2 cellular contexts compared by ENCODE assay signal in the genomic region with DNA sequence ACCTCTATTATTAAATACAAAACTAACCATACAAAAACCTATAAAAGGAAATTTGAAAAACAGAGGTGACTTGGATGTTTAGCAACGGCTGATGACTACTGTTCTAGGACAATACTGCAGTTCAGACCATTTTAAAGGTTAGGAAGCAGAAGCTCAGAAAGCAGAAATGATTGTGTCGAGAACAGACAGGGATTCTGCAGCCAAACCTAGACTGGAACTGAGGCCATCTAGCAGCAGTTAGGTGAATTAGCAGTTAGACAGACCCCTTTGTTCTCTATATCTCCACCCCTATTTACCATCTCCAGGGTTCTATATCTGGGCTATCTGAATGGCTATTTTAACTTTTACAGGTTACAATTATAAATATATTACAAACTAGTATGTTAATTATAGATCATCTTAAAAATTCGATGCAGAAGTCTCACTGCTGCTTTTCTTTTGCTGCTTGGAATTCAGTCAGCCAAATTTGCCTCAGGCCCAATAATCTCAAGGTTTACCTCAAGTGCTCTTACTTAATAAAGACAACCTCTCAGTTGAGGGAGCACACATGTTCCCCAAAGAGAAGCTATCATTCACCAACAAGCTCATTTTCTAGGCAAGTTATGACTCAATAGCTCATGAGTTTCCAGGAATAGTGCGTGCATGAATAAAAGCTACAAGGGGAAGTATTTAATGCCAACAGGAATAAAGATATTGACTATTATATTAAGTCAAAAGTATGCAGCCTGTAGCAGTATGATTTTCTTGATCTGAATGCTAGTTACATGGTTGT.
TF ChIP-seq lines count a peak whose summit lies in the region.

No MANE protein-coding gene starts in this region.

TF ChIP-seq in HepG2, 621 proteins besides CTCF, POLR2A, EP300 and RAD21:
- TF ChIP-seq, protein P1, sequence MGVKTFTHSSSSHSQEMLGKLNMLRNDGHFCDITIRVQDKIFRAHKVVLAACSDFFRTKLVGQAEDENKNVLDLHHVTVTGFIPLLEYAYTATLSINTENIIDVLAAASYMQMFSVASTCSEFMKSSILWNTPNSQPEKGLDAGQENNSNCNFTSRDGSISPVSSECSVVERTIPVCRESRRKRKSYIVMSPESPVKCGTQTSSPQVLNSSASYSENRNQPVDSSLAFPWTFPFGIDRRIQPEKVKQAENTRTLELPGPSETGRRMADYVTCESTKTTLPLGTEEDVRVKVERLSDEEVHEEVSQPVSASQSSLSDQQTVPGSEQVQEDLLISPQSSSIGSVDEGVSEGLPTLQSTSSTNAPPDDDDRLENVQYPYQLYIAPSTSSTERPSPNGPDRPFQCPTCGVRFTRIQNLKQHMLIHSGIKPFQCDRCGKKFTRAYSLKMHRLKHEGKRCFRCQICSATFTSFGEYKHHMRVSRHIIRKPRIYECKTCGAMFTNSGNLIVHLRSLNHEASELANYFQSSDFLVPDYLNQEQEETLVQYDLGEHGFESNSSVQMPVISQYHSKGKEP (CRISPR knock-in tag; IDR thresholded peaks at IDR 0.05), result no peak
- TF ChIP-seq ETV6 (CRISPR knock-in tag; conservative IDR thresholded peaks at IDR 0.05), result no peak
- TF ChIP-seq SIN3A (IDR thresholded peaks at IDR 0.05; ENCODE audit: borderline replicate concordance, low read depth, low read length), result no peak
- TF ChIP-seq STAG1 (CRISPR knock-in tag; IDR thresholded peaks at IDR 0.05), result peak; percentile 36
- no peak for TF ChIP-seq SOX6 (IDR thresholded peaks at IDR 0.05)
- TF ChIP-seq SOX6 (CRISPR knock-in tag; IDR thresholded peaks at IDR 0.05), result 0 out of 2 replicates have a peak, but pooled peaks have one; percentile 15
- TF ChIP-seq MXD4 (CRISPR knock-in tag; IDR thresholded peaks at IDR 0.05), result no peak
- no peak for TF ChIP-seq MEIS2 (CRISPR knock-in tag; IDR thresholded peaks at IDR 0.05)
- TF ChIP-seq, protein P2, sequence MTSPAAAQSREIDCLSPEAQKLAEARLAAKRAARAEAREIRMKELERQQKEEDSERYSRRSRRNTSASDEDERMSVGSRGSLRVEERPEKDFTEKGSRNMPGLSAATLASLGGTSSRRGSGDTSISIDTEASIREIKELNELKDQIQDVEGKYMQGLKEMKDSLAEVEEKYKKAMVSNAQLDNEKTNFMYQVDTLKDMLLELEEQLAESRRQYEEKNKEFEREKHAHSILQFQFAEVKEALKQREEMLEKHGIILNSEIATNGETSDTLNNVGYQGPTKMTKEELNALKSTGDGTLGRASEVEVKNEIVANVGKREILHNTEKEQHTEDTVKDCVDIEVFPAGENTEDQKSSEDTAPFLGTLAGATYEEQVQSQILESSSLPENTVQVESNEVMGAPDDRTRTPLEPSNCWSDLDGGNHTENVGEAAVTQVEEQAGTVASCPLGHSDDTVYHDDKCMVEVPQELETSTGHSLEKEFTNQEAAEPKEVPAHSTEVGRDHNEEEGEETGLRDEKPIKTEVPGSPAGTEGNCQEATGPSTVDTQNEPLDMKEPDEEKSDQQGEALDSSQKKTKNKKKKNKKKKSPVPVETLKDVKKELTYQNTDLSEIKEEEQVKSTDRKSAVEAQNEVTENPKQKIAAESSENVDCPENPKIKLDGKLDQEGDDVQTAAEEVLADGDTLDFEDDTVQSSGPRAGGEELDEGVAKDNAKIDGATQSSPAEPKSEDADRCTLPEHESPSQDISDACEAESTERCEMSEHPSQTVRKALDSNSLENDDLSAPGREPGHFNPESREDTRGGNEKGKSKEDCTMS (CRISPR knock-in tag; conservative IDR thresholded peaks at IDR 0.05), result no peak
- TF ChIP-seq, protein P3, sequence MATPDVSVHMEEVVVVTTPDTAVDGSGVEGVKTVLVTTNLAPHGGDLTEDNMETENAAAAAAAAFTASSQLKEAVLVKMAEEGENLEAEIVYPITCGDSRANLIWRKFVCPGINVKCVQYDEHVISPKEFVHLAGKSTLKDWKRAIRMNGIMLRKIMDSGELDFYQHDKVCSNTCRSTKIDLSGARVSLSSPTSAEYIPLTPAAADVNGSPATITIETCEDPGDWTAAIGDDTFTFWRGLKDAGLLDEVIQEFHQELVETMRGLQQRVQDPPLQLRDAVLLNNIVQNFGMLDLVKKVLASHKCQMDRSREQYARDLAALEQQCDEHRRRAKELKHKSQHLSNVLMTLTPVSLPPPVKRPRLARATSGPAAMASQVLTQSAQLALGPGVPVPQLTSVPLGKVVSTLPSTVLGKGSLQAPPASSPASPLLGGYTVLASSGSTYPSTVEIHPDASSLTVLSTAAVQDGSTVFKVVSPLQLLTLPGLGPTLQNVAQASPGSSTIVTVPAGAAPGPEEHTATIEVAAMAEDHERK (CRISPR knock-in tag; IDR thresholded peaks at IDR 0.05; ENCODE audit: low read depth), result no peak
- TF ChIP-seq, protein P4, sequence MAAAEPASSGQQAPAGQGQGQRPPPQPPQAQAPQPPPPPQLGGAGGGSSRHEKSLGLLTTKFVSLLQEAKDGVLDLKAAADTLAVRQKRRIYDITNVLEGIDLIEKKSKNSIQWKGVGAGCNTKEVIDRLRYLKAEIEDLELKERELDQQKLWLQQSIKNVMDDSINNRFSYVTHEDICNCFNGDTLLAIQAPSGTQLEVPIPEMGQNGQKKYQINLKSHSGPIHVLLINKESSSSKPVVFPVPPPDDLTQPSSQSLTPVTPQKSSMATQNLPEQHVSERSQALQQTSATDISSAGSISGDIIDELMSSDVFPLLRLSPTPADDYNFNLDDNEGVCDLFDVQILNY (CRISPR knock-in tag; conservative IDR thresholded peaks at IDR 0.05), result no peak
- TF ChIP-seq, protein P5, sequence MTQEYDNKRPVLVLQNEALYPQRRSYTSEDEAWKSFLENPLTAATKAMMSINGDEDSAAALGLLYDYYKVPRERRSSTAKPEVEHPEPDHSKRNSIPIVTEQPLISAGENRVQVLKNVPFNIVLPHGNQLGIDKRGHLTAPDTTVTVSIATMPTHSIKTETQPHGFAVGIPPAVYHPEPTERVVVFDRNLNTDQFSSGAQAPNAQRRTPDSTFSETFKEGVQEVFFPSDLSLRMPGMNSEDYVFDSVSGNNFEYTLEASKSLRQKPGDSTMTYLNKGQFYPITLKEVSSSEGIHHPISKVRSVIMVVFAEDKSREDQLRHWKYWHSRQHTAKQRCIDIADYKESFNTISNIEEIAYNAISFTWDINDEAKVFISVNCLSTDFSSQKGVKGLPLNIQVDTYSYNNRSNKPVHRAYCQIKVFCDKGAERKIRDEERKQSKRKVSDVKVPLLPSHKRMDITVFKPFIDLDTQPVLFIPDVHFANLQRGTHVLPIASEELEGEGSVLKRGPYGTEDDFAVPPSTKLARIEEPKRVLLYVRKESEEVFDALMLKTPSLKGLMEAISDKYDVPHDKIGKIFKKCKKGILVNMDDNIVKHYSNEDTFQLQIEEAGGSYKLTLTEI (CRISPR knock-in tag; conservative IDR thresholded peaks at IDR 0.05), result no peak
- TF ChIP-seq ZNF263 (CRISPR knock-in tag; IDR thresholded peaks at IDR 0.05), result no peak

TF ChIP-seq in GM12891, 5 proteins besides CTCF, POLR2A, EP300 and RAD21 (continued from another document):
- TF ChIP-seq TAF1 (IDR thresholded peaks at IDR 0.05; ENCODE audit: low read depth, low read length), result no peak
